In genomic region chr15:55673287-55673686, GRCh38 we compare ENCODE assay signal across 21 cellular contexts.
"Had no signal": no experiment of that assay in that cellular context is flagged by ENCODE, and none has a peak within 500 bp of the region (broad histone marks: within the 10 kb centered on the region; RNA-seq: fewer than 3 reads in every experiment).

No MANE protein-coding gene starts in this region.

- H3K27me3 ChIP-seq: sigmoid colon, testis, tibial nerve, vagina had no signal

- ATAC-seq: effector memory CD8-positive, alpha-beta T cell; left cardiac atrium; lower lobe of right lung; naive thymus-derived CD8-positive, alpha-beta T cell; psoas muscle; right cardiac atrium; stimulated activated memory B cell treated with anti-CD40 and anti-IgM and Interleukin-4, amounts not matched to agents 10 μg/mL and 1 μg/mL and 100 μg/mL, for 72 hours; stimulated activated naive CD8-positive, alpha-beta T cell treated with anti-CD3 and anti-CD28 coated beads, Interleukin-15, Interleukin-2, amounts not matched to agents 100 U/mL and 50 U/mL, for 24 hours had no signal

- H3K4me3 ChIP-seq: left ventricle myocardium inferior, lower lobe of right lung, psoas muscle, sigmoid colon, testis, tibial nerve, vagina had no signal

- H3K36me3 ChIP-seq: left ventricle myocardium inferior, lower lobe of right lung, sigmoid colon, tibial nerve, vagina had no signal

- H3K4me1 ChIP-seq: left ventricle myocardium inferior, lower lobe of right lung, psoas muscle, sigmoid colon, testis, tibial nerve, vagina had no signal

- H3K27ac ChIP-seq: left ventricle myocardium inferior, lower lobe of right lung, psoas muscle, sigmoid colon, testis, tibial nerve, vagina had no signal

- H3K9me3 ChIP-seq: left ventricle myocardium inferior, lower lobe of right lung, psoas muscle, sigmoid colon, testis, tibial nerve, vagina had no signal

- DNase-seq: cerebellar nuclear complex; cortex of kidney; effector memory CD8-positive, alpha-beta T cell; head of caudate nucleus; kidney; left cardiac atrium; left ventricle myocardium inferior; lower lobe of right lung; naive thymus-derived CD8-positive, alpha-beta T cell; nucleus accumbens; psoas muscle; right cardiac atrium; sigmoid colon; stimulated activated CD4-positive, alpha-beta T cell treated with anti-CD3 and anti-CD28 coated beads, Interleukin-2, amount 100 ng/mL, for 24 hours; stimulated activated CD4-positive, alpha-beta T cell treated with anti-CD3 and anti-CD28 coated beads, Interleukin-4, amount 100 ng/mL, for 4 hours; stimulated activated naive CD8-positive, alpha-beta T cell treated with anti-CD3 and anti-CD28 coated beads, Interleukin-15, Interleukin-2, amounts not matched to agents 100 U/mL and 50 U/mL, for 24 hours; substantia nigra; testis had no signal
